In genomic region chr5:78519198-78519941, GRCh38 we compare ENCODE assay signal across 11 cellular contexts.
DNase-seq lines count a peak whose midpoint lies in the region; ATAC-seq and TF ChIP-seq lines count a peak whose summit lies in the region.
"Had no signal": no experiment of that assay in that cellular context is flagged by ENCODE, and none has a peak within 500 bp of the region (broad histone marks: within the 10 kb centered on the region; RNA-seq: fewer than 3 reads in every experiment).

No MANE protein-coding gene starts in this region.

- H3K9me2 ChIP-seq in HCT116 (ENCODE audit: insufficient read depth): no peaks in the 10 kb centered on the region

- no peak overlapping the region for H3K27ac ChIP-seq in HCT116 (ENCODE audit: low read depth, low read length)
- peak overlapping the region; percentile 3 for H3K27ac ChIP-seq in adipose tissue (ENCODE audit: low read depth, low read length)
- H3K27ac ChIP-seq in subcutaneous abdominal adipose tissue (ENCODE audit: low read depth, low read length): peak overlapping the region; percentile 9
- no peak overlapping the region for H3K27ac ChIP-seq in CD4-positive, alpha-beta T cell (ENCODE audit: low read depth, low read length)

- H3K27me3 Mint-ChIP-seq in CD4-positive, alpha-beta T cell: peaks cover 79% of the 10 kb centered on the region

- no peaks in the 10 kb centered on the region for H3K36me3 Mint-ChIP-seq in CD4-positive, alpha-beta T cell (ENCODE audit: low read depth)

- POLR2A ChIA-PET in HCT116 (lab: Charles Lee): no interaction called here
- POLR2A ChIA-PET in CD4-positive, alpha-beta T cell (lab: Charles Lee): no interaction called here

- H3K4me2 ChIP-seq in HCT116 (ENCODE audit: low read length): peak overlapping the region; percentile 56; the same call in 1 of the 2 replicates

- no peaks in the 10 kb centered on the region for H3K36me3 ChIP-seq in HCT116 (ENCODE audit: control insufficient read depth in 1 of 2, insufficient read depth in 2 of 2, low read length in 2 of 2)
- no peaks in the 10 kb centered on the region for H3K36me3 ChIP-seq in subcutaneous abdominal adipose tissue (ENCODE audit: control insufficient read depth in 5 of 5, insufficient read depth in 5 of 5, low read length in 5 of 5)

- no peaks in the 10 kb centered on the region for H3K9me3 Mint-ChIP-seq in CD4-positive, alpha-beta T cell
- H3K9me3 Mint-ChIP-seq: activated CD4-positive, alpha-beta T cell treated with anti-CD3 and anti-CD28 coated beads, Interleukin-2, amount 10 ng/mL, durations not matched to agents 24 days and 14 days had no signal

- no peak for DNase-seq in HCT116 (ENCODE audit: low read depth, low spot score)
- no peak for DNase-seq in left colon
- DNase-seq in CD4-positive, alpha-beta T cell: no peak
- no peak for DNase-seq in activated effector memory CD4-positive, alpha-beta T cell treated with anti-CD3 and anti-CD28 coated beads, Interleukin-2, amount 50 U/mL, for 16 hours
- DNase-seq: activated CD4-positive, alpha-beta T cell treated with anti-CD3 and anti-CD28 coated beads, Interleukin-2, amount 10 ng/mL, durations not matched to agents 24 days and 14 days; activated naive CD4-positive, alpha-beta T cell treated with Interleukin-2 at 50 U/mL for 16 hours; nucleus accumbens had no signal

- H3K4me1 ChIP-seq in HCT116 (ENCODE audit: control insufficient read depth in 1 of 2, insufficient read depth in 2 of 2, low read length in 2 of 2): peaks cover 10 to 24% of the 10 kb centered on the region in 2 experiments
- H3K4me1 ChIP-seq in subcutaneous abdominal adipose tissue (ENCODE audit: control insufficient read depth in 5 of 5, insufficient read depth in 5 of 5, low read length in 5 of 5): peaks cover 7 to 37% (median 18%) of the 10 kb centered on the region in 5 donors

- no peak overlapping the region for H2AFZ ChIP-seq in HCT116 (ENCODE audit: low read depth, low read length, poor library complexity, severe bottlenecking)

- H3K4me3 ChIP-seq in HCT116 (replicated peaks in 1 of 2; ENCODE audit: low read depth in 1 of 2, low read length in 2 of 2) (no peak overlapping the region), subcutaneous abdominal adipose tissue (ENCODE audit: low read depth in 1 of 5, low read length in 5 of 5) (no peak overlapping the region)

- no peak overlapping the region for H3K4me3 Mint-ChIP-seq in CD4-positive, alpha-beta T cell
- H3K4me3 Mint-ChIP-seq: activated CD4-positive, alpha-beta T cell treated with anti-CD3 and anti-CD28 coated beads, Interleukin-2, amount 10 ng/mL, durations not matched to agents 24 days and 14 days had no signal

- CTCF ChIA-PET in HCT116 (lab: Charles Lee): interaction anchor here (1.3 kb wide), 1 partner anchor 14 kb away, joined by 3 read pairs; no protein-coding TSS in a partner anchor
- CTCF ChIA-PET in CD4-positive, alpha-beta T cell (lab: Charles Lee): no interaction called here

- RAD21 ChIA-PET in HCT116 (lab: Charles Lee; ENCODE audit: low non-redundant PET in 1 of 2, low total read pairs in 2 of 2, uncharacterized antibody in 2 of 2, unreplicated experiment in 2 of 2): no interaction called here

- H3K27ac Mint-ChIP-seq in CD4-positive, alpha-beta T cell: no peak overlapping the region
- H3K27ac Mint-ChIP-seq: activated CD4-positive, alpha-beta T cell treated with anti-CD3 and anti-CD28 coated beads, Interleukin-2, amount 10 ng/mL, durations not matched to agents 24 days and 14 days had no signal

- no peak for TF ChIP-seq POLR2A in HCT116 (IDR thresholded peaks at IDR 0.05; ENCODE audit: borderline replicate concordance, extremely low read depth, insufficient read depth, insufficient read length)

- H3K9me3 ChIP-seq in HCT116 (ENCODE audit: control insufficient read depth in 1 of 2, insufficient read depth in 1 of 2, low read depth in 1 of 2, low read length in 2 of 2) (no peaks in the 10 kb centered on the region), subcutaneous abdominal adipose tissue (ENCODE audit: control insufficient read depth in 5 of 5, low read length in 5 of 5) (no peaks in the 10 kb centered on the region)
- H3K9me3 ChIP-seq in CD4-positive, alpha-beta T cell (ENCODE audit: control insufficient read depth, low read length): no peaks in the 10 kb centered on the region

- H3K9ac ChIP-seq in HCT116 (ENCODE audit: low read length) (peak overlapping the region; percentile 10; the same call in 1 of the 2 replicates), subcutaneous abdominal adipose tissue (ENCODE audit: low read length in 5 of 5) (no peak overlapping the region)

- BruUV-seq in HCT116 (replicated peaks; lab: Mats Ljungman, UMichigan): no TSS peak

- 86 to 92% (median 86%) methylated on average over 9 of the region's 9 CpGs for WGBS in adipose tissue, 3 donors

- intact Hi-C loops in HCT116 (cut with micrococcal nuclease) (no loop called here), left colon (cut with DNase I, micrococcal nuclease) (no loop called here)
- intact Hi-C loops in CD4-positive, alpha-beta T cell (cut with DNase I, micrococcal nuclease): no loop called here

- TF ChIP-seq RAD21 in HCT116 (IDR thresholded peaks at IDR 0.05; ENCODE audit: low read depth): no peak

- 0 out of 2 replicates have a peak, but pooled peaks have one; percentile 9 for ATAC-seq in HCT116
- ATAC-seq in left colon: peak; percentile 61
- ATAC-seq in GM21717 (IDR thresholded peaks at IDR 0.05; ENCODE audit: unreplicated experiment): no peak
- no peak for ATAC-seq in GM18520 (IDR thresholded peaks at IDR 0.05; ENCODE audit: unreplicated experiment)
- ATAC-seq in CD4-positive, alpha-beta T cell (ENCODE audit: poor library complexity): no peak

- H4K20me1 ChIP-seq in HCT116 (ENCODE audit: insufficient read depth): no peaks in the 10 kb centered on the region

- H3K27me3 ChIP-seq in HCT116 (ENCODE audit: insufficient read depth, low read length) (no peaks in the 10 kb centered on the region), subcutaneous abdominal adipose tissue (ENCODE audit: control insufficient read depth in 5 of 5, insufficient read depth in 4 of 5, low read length in 5 of 5) (no peaks in the 10 kb centered on the region)
- peaks cover 11% of the 10 kb centered on the region for H3K27me3 ChIP-seq in CD4-positive, alpha-beta T cell (ENCODE audit: control insufficient read depth, insufficient read depth, low read length)

- no peaks in the 10 kb centered on the region; the same call in 1 of the 2 replicates for H3K79me2 ChIP-seq in HCT116 (ENCODE audit: insufficient read depth, low read length)

- no peaks in the 10 kb centered on the region for H3K4me1 Mint-ChIP-seq in CD4-positive, alpha-beta T cell (ENCODE audit: low read depth)
- H3K4me1 Mint-ChIP-seq: activated CD4-positive, alpha-beta T cell treated with anti-CD3 and anti-CD28 coated beads, Interleukin-2, amount 10 ng/mL, durations not matched to agents 24 days and 14 days had no signal

- TF ChIP-seq CTCF in HCT116 (IDR thresholded peaks at IDR 0.05 in 2 of 3, conservative IDR thresholded peaks at IDR 0.05 in 1 of 3; ENCODE audit: borderline replicate concordance in 1 of 3, insufficient read depth in 1 of 3, low read depth in 2 of 3, low read length in 2 of 3): no peak
- no peak for TF ChIP-seq CTCF in CD4-positive, alpha-beta T cell (IDR thresholded peaks at IDR 0.05)

TF ChIP-seq in HCT116, 20 proteins besides CTCF, POLR2A, EP300 and RAD21 (continues in another document):
- TF ChIP-seq EZH2phosphoT487 (IDR thresholded peaks at IDR 0.05; ENCODE audit: borderline replicate concordance): no peak
- TF ChIP-seq SP1 (IDR thresholded peaks at IDR 0.05; ENCODE audit: low read depth): no peak
- no peak for TF ChIP-seq POLR2AphosphoS5 (IDR thresholded peaks at IDR 0.05; ENCODE audit: low read depth, low read length)
- TF ChIP-seq TCF7L2 (IDR thresholded peaks at IDR 0.05; ENCODE audit: borderline replicate concordance, extremely low read depth, insufficient read depth, insufficient read length): no peak
- no peak for TF ChIP-seq EZH2 (IDR thresholded peaks at IDR 0.05)
- TF ChIP-seq JUND (IDR thresholded peaks at IDR 0.05): no peak
- TF ChIP-seq ZFX (IDR thresholded peaks at IDR 0.05): no peak
- no peak for TF ChIP-seq CEBPB (IDR thresholded peaks at IDR 0.05; ENCODE audit: low read depth)
- no peak for TF ChIP-seq YY1 (IDR thresholded peaks at IDR 0.05; ENCODE audit: extremely low read depth, insufficient replicate concordance, low read depth, low read length)
- TF ChIP-seq, protein P1, sequence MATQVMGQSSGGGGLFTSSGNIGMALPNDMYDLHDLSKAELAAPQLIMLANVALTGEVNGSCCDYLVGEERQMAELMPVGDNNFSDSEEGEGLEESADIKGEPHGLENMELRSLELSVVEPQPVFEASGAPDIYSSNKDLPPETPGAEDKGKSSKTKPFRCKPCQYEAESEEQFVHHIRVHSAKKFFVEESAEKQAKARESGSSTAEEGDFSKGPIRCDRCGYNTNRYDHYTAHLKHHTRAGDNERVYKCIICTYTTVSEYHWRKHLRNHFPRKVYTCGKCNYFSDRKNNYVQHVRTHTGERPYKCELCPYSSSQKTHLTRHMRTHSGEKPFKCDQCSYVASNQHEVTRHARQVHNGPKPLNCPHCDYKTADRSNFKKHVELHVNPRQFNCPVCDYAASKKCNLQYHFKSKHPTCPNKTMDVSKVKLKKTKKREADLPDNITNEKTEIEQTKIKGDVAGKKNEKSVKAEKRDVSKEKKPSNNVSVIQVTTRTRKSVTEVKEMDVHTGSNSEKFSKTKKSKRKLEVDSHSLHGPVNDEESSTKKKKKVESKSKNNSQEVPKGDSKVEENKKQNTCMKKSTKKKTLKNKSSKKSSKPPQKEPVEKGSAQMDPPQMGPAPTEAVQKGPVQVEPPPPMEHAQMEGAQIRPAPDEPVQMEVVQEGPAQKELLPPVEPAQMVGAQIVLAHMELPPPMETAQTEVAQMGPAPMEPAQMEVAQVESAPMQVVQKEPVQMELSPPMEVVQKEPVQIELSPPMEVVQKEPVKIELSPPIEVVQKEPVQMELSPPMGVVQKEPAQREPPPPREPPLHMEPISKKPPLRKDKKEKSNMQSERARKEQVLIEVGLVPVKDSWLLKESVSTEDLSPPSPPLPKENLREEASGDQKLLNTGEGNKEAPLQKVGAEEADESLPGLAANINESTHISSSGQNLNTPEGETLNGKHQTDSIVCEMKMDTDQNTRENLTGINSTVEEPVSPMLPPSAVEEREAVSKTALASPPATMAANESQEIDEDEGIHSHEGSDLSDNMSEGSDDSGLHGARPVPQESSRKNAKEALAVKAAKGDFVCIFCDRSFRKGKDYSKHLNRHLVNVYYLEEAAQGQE (IDR thresholded peaks at IDR 0.05; ENCODE audit: low read depth): no peak
- TF ChIP-seq, protein P2, sequence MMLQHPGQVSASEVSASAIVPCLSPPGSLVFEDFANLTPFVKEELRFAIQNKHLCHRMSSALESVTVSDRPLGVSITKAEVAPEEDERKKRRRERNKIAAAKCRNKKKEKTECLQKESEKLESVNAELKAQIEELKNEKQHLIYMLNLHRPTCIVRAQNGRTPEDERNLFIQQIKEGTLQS (IDR thresholded peaks at IDR 0.05): no peak
- TF ChIP-seq FOSL1 (IDR thresholded peaks at IDR 0.05; ENCODE audit: low read depth): no peak
- TF ChIP-seq ELF1 (IDR thresholded peaks at IDR 0.05; ENCODE audit: borderline replicate concordance, low read depth): no peak
- no peak for TF ChIP-seq CBX3 (IDR thresholded peaks at IDR 0.05; ENCODE audit: low read depth)

Comparison
In these comparisons a context has a peak if more than half of its experiments do, and no peak if none do; other contexts are left out.
1. ATAC-seq: peak in HCT116 (single experiment) and left colon (single experiment); none in GM21717 (single experiment), GM18520 (single experiment) and CD4-positive, alpha-beta T cell (single experiment).
2. H3K27ac ChIP-seq: peak in adipose tissue (single experiment) and subcutaneous abdominal adipose tissue (single experiment); none in HCT116 (single experiment) and CD4-positive, alpha-beta T cell (single experiment).